ENCODE assay signal across 10 cellular contexts in the genomic region with DNA sequence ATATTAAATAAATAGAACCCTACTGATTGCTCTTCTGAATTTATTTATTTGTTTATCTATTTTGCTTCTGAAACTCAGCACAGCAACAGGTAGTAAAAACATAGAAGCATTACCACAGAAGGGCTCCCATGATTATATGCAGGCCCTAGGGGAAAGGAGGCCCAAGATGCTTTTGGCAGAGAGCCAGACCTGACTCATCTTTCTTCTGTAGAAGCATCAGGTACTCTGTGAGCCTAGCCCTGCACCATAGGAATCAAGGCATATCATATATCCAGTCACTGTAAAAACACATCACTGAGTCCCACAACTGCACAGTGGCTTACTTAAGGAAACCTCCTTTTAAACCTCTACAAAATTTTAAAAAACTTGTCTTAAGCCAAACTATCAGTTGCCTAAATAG.
DNase-seq lines count a peak whose midpoint lies in the region; ATAC-seq lines count a peak whose summit lies in the region.
"Had no signal": no experiment of that assay in that cellular context is flagged by ENCODE, and none has a peak within 500 bp of the region (broad histone marks: within the 10 kb centered on the region; RNA-seq: fewer than 3 reads in every experiment).

No MANE protein-coding gene starts in this region.

- no peaks in the 10 kb centered on the region for H3K9me3 ChIP-seq in neuron (ENCODE audit: low read length)
- H3K9me3 ChIP-seq: sigmoid colon, upper lobe of right lung had no signal

- H2AFZ ChIP-seq in neuron (ENCODE audit: low read depth, low read length): no peak overlapping the region

- DNase-seq in NCI-H82 (lab: John Stamatoyannopoulos, UW) (peak; percentile 90), NCI-H82 treated with DMSO at 0.1 percent for 48 hours (lab: John Stamatoyannopoulos, UW; ENCODE audit: unreplicated experiment) (no peak), NCI-H146 treated with DMSO at 0.1 percent for 48 hours (lab: John Stamatoyannopoulos, UW; ENCODE audit: unreplicated experiment) (peak; percentile 70), amniotic stem cell (lab: John Stamatoyannopoulos, UW) (peak; percentile 73), putamen (ENCODE audit: low spot score) (no peak)
- DNase-seq: sigmoid colon, upper lobe of right lung had no signal

- peak overlapping the region; percentile 63 for H3K4me3 ChIP-seq in neuron (ENCODE audit: low read length)

- no peaks in the 10 kb centered on the region for H3K27me3 ChIP-seq in neuron (ENCODE audit: insufficient read depth, low read length)
- H3K27me3 ChIP-seq: sigmoid colon had no signal

- peaks cover 18% of the 10 kb centered on the region for H3K4me1 ChIP-seq in neuron (ENCODE audit: insufficient read depth, low read length)

- ATAC-seq in HG03139 (IDR thresholded peaks at IDR 0.05; ENCODE audit: unreplicated experiment) (no peak), GM19035 (IDR thresholded peaks at IDR 0.05; ENCODE audit: unreplicated experiment) (no peak)
- ATAC-seq: upper lobe of right lung had no signal

- no peaks in the 10 kb centered on the region for H3K36me3 ChIP-seq in neuron (ENCODE audit: insufficient read depth, low read length)
- H3K36me3 ChIP-seq: sigmoid colon, upper lobe of right lung had no signal

Comparison
In these comparisons a context has a peak if more than half of its experiments do, and no peak if none do; other contexts are left out.
1. DNase-seq: peak in NCI-H82 (single experiment), NCI-H146 treated with DMSO at 0.1 percent for 48 hours (single experiment) and amniotic stem cell (single experiment); none in NCI-H82 treated with DMSO at 0.1 percent for 48 hours (single experiment) and putamen (single experiment).